ENCODE assay signal across 21 cellular contexts in the genomic region with DNA sequence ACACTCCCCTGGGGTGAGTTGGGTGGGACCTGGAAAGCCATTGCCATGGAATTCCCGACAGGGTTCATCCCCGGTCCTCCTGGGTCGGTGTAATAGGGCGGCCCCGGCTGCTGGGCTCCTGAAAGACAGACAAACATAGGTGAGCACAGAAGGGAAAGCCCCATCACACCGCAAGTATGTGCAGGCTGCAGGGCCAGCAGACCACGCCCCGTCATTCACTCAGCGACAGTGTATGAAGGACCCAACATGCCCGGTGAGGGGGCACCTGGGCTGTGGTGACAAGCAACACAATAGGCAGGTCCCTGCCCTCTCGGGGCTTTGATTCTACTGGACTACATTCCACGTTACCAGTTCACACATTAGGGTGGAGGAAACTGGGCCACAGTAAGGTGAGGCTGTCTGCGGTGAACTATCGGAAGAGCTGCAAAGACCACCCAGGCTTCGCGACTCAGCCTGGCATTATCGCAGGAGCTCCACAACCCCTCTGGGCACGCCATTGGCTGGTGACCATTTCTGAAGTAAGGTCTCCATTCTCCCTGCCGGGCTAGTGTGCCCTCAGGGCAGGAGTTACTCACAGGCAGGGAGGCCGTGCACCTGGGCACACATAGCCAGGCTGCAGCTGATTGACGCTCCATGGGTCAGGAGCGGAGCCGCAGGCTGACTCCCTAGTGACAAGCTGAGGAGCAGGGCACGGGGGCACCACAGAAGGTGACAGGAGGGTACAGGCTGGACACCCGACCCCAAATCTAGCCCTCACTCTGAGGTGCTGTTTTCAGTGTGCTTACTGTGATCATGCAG.
DNase-seq lines count a peak whose midpoint lies in the region; ATAC-seq and FAIRE-seq lines count a peak whose summit lies in the region.
"Had no signal": no experiment of that assay in that cellular context is flagged by ENCODE, and none has a peak within 500 bp of the region (broad histone marks: within the 10 kb centered on the region; RNA-seq: fewer than 3 reads in every experiment).

No MANE protein-coding gene starts in this region.

- no peak for FAIRE-seq in HTR-8/SVneo (lab: Jason Lieb, UNC)

- ATAC-seq in stimulated activated naive CD8-positive, alpha-beta T cell treated with anti-CD3 and anti-CD28 coated beads, Interleukin-15, Interleukin-2, amounts not matched to agents 100 U/mL and 50 U/mL, for 24 hours: no peak
- peak; percentile 61 for ATAC-seq in activated T-helper 17 cell treated with anti-CD3 and anti-CD28 coated beads, Interleukin-2, amount 50 U/mL, for 72 hours (replicated peaks)
- ATAC-seq in left lobe of liver: no peak
- ATAC-seq: activated T-cell treated with anti-CD3 and anti-CD28 coated beads, Interleukin-2, amount 50 U/mL, for 4 hours; Panc1 had no signal

- DNase-seq in stimulated activated naive CD8-positive, alpha-beta T cell treated with anti-CD3 and anti-CD28 coated beads, Interleukin-15, Interleukin-2, amounts not matched to agents 100 U/mL and 50 U/mL, for 24 hours: no peak
- DNase-seq in mesenteric fat pad (ENCODE audit: low spot score) (peak; percentile 83), COLO829 (ENCODE audit: low spot score) (no peak), HTR-8/SVneo (ENCODE audit: insufficient read length, low spot score) (no peak), left lobe of liver (ENCODE audit: low spot score) (no peak)
- DNase-seq: activated CD4-positive, alpha-beta T cell treated with anti-CD3 and anti-CD28 coated beads for 1 hour; activated T-cell treated with anti-CD3 and anti-CD28 coated beads, Interleukin-2, amount 50 U/mL, for 4 hours; C1 segment of cervical spinal cord; DMS 273 treated with DMSO at 0.1 percent for 48 hours; GM23248; NCI-H1694 treated with DMSO at 0.1 percent for 48 hours; NCI-H2171 treated with DMSO at 0.1 percent for 48 hours; NCI-H524 treated with DMSO at 0.1 percent for 48 hours; substantia nigra; T-helper 1 cell; uterus had no signal

- no peaks in the 10 kb centered on the region for H3K9me3 Mint-ChIP-seq in stimulated activated naive CD8-positive, alpha-beta T cell treated with anti-CD3 and anti-CD28 coated beads, Interleukin-15, Interleukin-2, amounts not matched to agents 100 ng/mL and 50 ng/mL, for 24 hours
- no peaks in the 10 kb centered on the region for H3K9me3 Mint-ChIP-seq in activated T-helper 17 cell treated with anti-CD3 and anti-CD28 coated beads, Interleukin-2, amount 50 U/mL, for 72 hours
- H3K9me3 Mint-ChIP-seq: activated naive CD4-positive, alpha-beta T cell treated with anti-CD3 and anti-CD28 coated beads, Interleukin-2, amount 50 U/mL, for 72 hours; activated T-cell treated with anti-CD3 and anti-CD28 coated beads, Interleukin-2, amount 50 U/mL, for 4 hours had no signal

- peaks cover 25% of the 10 kb centered on the region for H3K36me3 Mint-ChIP-seq in stimulated activated naive CD8-positive, alpha-beta T cell treated with anti-CD3 and anti-CD28 coated beads, Interleukin-15, Interleukin-2, amounts not matched to agents 100 ng/mL and 50 ng/mL, for 24 hours (ENCODE audit: low read depth)
- peaks cover 22% of the 10 kb centered on the region for H3K36me3 Mint-ChIP-seq in activated T-helper 17 cell treated with anti-CD3 and anti-CD28 coated beads, Interleukin-2, amount 50 U/mL, for 72 hours (ENCODE audit: low read depth)

- H3K27me3 Mint-ChIP-seq in stimulated activated naive CD8-positive, alpha-beta T cell treated with anti-CD3 and anti-CD28 coated beads, Interleukin-15, Interleukin-2, amounts not matched to agents 100 ng/mL and 50 ng/mL, for 24 hours: no peaks in the 10 kb centered on the region
- no peaks in the 10 kb centered on the region for H3K27me3 Mint-ChIP-seq in activated T-helper 17 cell treated with anti-CD3 and anti-CD28 coated beads, Interleukin-2, amount 50 U/mL, for 72 hours
- H3K27me3 Mint-ChIP-seq: progenitor cell of endocrine pancreas had no signal

- peak overlapping the region; percentile 45 for H3K27ac Mint-ChIP-seq in stimulated activated naive CD8-positive, alpha-beta T cell treated with anti-CD3 and anti-CD28 coated beads, Interleukin-15, Interleukin-2, amounts not matched to agents 100 ng/mL and 50 ng/mL, for 24 hours
- H3K27ac Mint-ChIP-seq in activated T-helper 17 cell treated with anti-CD3 and anti-CD28 coated beads, Interleukin-2, amount 50 U/mL, for 72 hours: peak overlapping the region; percentile 70
- H3K27ac Mint-ChIP-seq: progenitor cell of endocrine pancreas had no signal

- H3K4me1 Mint-ChIP-seq in stimulated activated naive CD8-positive, alpha-beta T cell treated with anti-CD3 and anti-CD28 coated beads, Interleukin-15, Interleukin-2, amounts not matched to agents 100 ng/mL and 50 ng/mL, for 24 hours (ENCODE audit: low read depth): peaks cover 74% of the 10 kb centered on the region
- peaks cover 49% of the 10 kb centered on the region for H3K4me1 Mint-ChIP-seq in activated T-helper 17 cell treated with anti-CD3 and anti-CD28 coated beads, Interleukin-2, amount 50 U/mL, for 72 hours

- H3K4me3 Mint-ChIP-seq in stimulated activated naive CD8-positive, alpha-beta T cell treated with anti-CD3 and anti-CD28 coated beads, Interleukin-15, Interleukin-2, amounts not matched to agents 100 ng/mL and 50 ng/mL, for 24 hours: no peak overlapping the region
- peak overlapping the region; percentile 44 for H3K4me3 Mint-ChIP-seq in activated T-helper 17 cell treated with anti-CD3 and anti-CD28 coated beads, Interleukin-2, amount 50 U/mL, for 72 hours
- H3K4me3 Mint-ChIP-seq: activated T-cell treated with anti-CD3 and anti-CD28 coated beads, Interleukin-2, amount 50 U/mL, for 4 hours had no signal
